ENCODE assay signal across 7 cellular contexts in genomic region chr12:6340745-6341438, GRCh38. TPM values are rescaled to one million over a fixed set of nuclear protein-coding genes. Genes with fewer than 3 reads are reported as not detected.
DNase-seq lines count a peak whose midpoint lies in the region; ATAC-seq and TF ChIP-seq lines count a peak whose summit lies in the region.
"Had no signal": no experiment of that assay in that cellular context is flagged by ENCODE, and none has a peak within 500 bp of the region (broad histone marks: within the 10 kb centered on the region; RNA-seq: fewer than 3 reads in every experiment).

No MANE protein-coding gene starts in this region.

- no peak overlapping the region for H4K91ac ChIP-seq in neuronal stem cell (ENCODE audit: low read depth, low read length, poor library complexity)

- peak overlapping the region; percentile 37 for H3K23ac ChIP-seq in neuronal stem cell (ENCODE audit: low read depth, low read length, poor library complexity)

- peaks cover 6% of the 10 kb centered on the region; the same call in 1 of the 3 replicates for H3K36me3 Mint-ChIP-seq in GM23338 (ENCODE audit: low read depth)

- peak overlapping the region; percentile 95 for H2AK5ac ChIP-seq in neuronal stem cell (ENCODE audit: low read depth, low read length)

- peak overlapping the region; percentile 41 for H2BK15ac ChIP-seq in neuronal stem cell (ENCODE audit: low read length)

- H3F3A ChIP-seq in GM23338 (replicated peaks; ENCODE audit: low read depth), result peaks cover 18% of the 10 kb centered on the region

- TF ChIP-seq CTCF in GM23338 (conservative IDR thresholded peaks at IDR 0.05; ENCODE audit: low read depth in 2 of 2) (no peak), cardiac fibroblast (IDR thresholded peaks at IDR 0.05; ENCODE audit: low read depth, low read length) (no peak)

- peak overlapping the region; percentile 31 for H3K14ac ChIP-seq in neuronal stem cell (ENCODE audit: low read length)

- no CpG with 5 or more reads among the region's 15 CpGs for WGBS in neuronal stem cell (ENCODE audit: extremely low coverage in 2 of 2, insufficient read length in 2 of 2, insufficient replicate concordance in 1 of 2), 2 donors

- H3K4me1 ChIP-seq in GM23338 (ENCODE audit: insufficient read depth) (peaks cover 66% of the 10 kb centered on the region), neuronal stem cell (ENCODE audit: control insufficient read depth in 2 of 2, insufficient read depth in 1 of 2, low read depth in 1 of 2, low read length in 2 of 2) (peaks cover 48 to 52% of the 10 kb centered on the region in 2 donors)

- H4K20me1 ChIP-seq in GM23338 (replicated peaks; ENCODE audit: insufficient read depth), result 0 out of 2 replicates have a peak, but pooled peaks cover 3% of the 10 kb centered on the region

- no peak overlapping the region for H3K4me3 Mint-ChIP-seq in GM23338

- H3K36me3 ChIP-seq in GM23338 (ENCODE audit: insufficient read depth) (no peaks in the 10 kb centered on the region), neuronal stem cell (replicated peaks in 1 of 2; ENCODE audit: control insufficient read depth in 2 of 2, insufficient read depth in 2 of 2, low read length in 2 of 2) (peaks cover 0 to 22% of the 10 kb centered on the region in 2 donors)

- no peaks in the 10 kb centered on the region for H3K9me3 ChIP-seq in neuronal stem cell (replicated peaks in 1 of 2; ENCODE audit: control insufficient read depth in 2 of 2, insufficient read depth in 1 of 2, low read depth in 1 of 2, low read length in 2 of 2)

- H3K4me1 Mint-ChIP-seq in GM23338, result peaks cover 20% of the 10 kb centered on the region

- peak overlapping the region; percentile 79 for H3K27ac Mint-ChIP-seq in GM23338

- H3K18ac ChIP-seq in neuronal stem cell (ENCODE audit: low read length), result peak overlapping the region; percentile 75

- H2BK120ac ChIP-seq in neuronal stem cell (ENCODE audit: low read depth, low read length), result peak overlapping the region; percentile 53

- peak overlapping the region; percentile 98 for H3K9ac ChIP-seq in neuronal stem cell (ENCODE audit: low read depth, low read length, poor library complexity)

- no peak for DNase-seq in GM23338 (ENCODE audit: low spot score)
- DNase-seq in cardiac fibroblast (ENCODE audit: low read depth in 2 of 2), result peak; percentile 12 to 29
- DNase-seq in neuronal stem cell (ENCODE audit: low spot score), result no peak
- no peak for DNase-seq in dermis blood vessel endothelial cell
- no peak for DNase-seq in NCI-H128 (lab: John Stamatoyannopoulos, UW; ENCODE audit: unreplicated experiment)
- DNase-seq: T1000 had no signal

- H3K27ac ChIP-seq in GM23338 (ENCODE audit: low read depth), result peak overlapping the region; percentile 90
- peak overlapping the region; percentile 76 for H3K27ac ChIP-seq in neuronal stem cell (replicated peaks; ENCODE audit: low read length)

- H2AFZ ChIP-seq in GM23338 (no peak overlapping the region), neuronal stem cell (ENCODE audit: low read length) (peak overlapping the region; percentile 68)

- H3K4me2 ChIP-seq in GM23338, result peak overlapping the region; percentile 96
- H3K4me2 ChIP-seq in neuronal stem cell (ENCODE audit: insufficient read depth, low read length, poor library complexity, severe bottlenecking), result peak overlapping the region; percentile 92

- H4K8ac ChIP-seq in neuronal stem cell (ENCODE audit: low read depth, low read length), result no peak overlapping the region

- H3K79me1 ChIP-seq in neuronal stem cell (ENCODE audit: low read depth, low read length), result peaks cover 12% of the 10 kb centered on the region

- peak overlapping the region; percentile 85 for H2BK5ac ChIP-seq in neuronal stem cell (ENCODE audit: low read length)

- H3K27me3 Mint-ChIP-seq in GM23338 (ENCODE audit: insufficient read depth, low read depth, poor library complexity), result peaks cover 9% of the 10 kb centered on the region

- H3K27me3 ChIP-seq in GM23338 (ENCODE audit: insufficient read depth), result no peaks in the 10 kb centered on the region
- no peaks in the 10 kb centered on the region for H3K27me3 ChIP-seq in neuronal stem cell (ENCODE audit: control insufficient read depth in 3 of 3, insufficient read depth in 3 of 3, low read depth in 1 of 3, low read length in 3 of 3)

- no peak; the same call in 2 of the 3 replicates for ATAC-seq in GM23338
- no peak for ATAC-seq in HG03139 (IDR thresholded peaks at IDR 0.05; ENCODE audit: unreplicated experiment)

- peaks cover 51% of the 10 kb centered on the region for H3K79me2 ChIP-seq in GM23338 (replicated peaks; ENCODE audit: insufficient read depth)

- peak overlapping the region; percentile 25 for H2BK12ac ChIP-seq in neuronal stem cell (ENCODE audit: low read length)

- no peaks in the 10 kb centered on the region for H3K9me3 Mint-ChIP-seq in GM23338

- no peaks in the 10 kb centered on the region for H3K9me2 ChIP-seq in GM23338 (ENCODE audit: insufficient read depth)

- no peak overlapping the region for H3K4ac ChIP-seq in neuronal stem cell (ENCODE audit: low read length)

- peak overlapping the region; percentile 96 for H3K4me3 ChIP-seq in GM23338
- peak overlapping the region; percentile 99 to 100 for H3K4me3 ChIP-seq in cardiac fibroblast (replicated peaks in 1 of 2; ENCODE audit: low read depth in 2 of 2, low read length in 2 of 2)
- H3K4me3 ChIP-seq in neuronal stem cell (ENCODE audit: low read length in 2 of 2), result peak overlapping the region; percentile 83 to 91

TF ChIP-seq in GM23338, 12 proteins besides CTCF, POLR2A, EP300 and RAD21:
- no peak for TF ChIP-seq REST (IDR thresholded peaks at IDR 0.05; ENCODE audit: unreplicated experiment)
TF ChIP-seq in GM23338: peak in this region for 0.

RNA-seq across cellular contexts. Expression of gene TNFRSF1A, which starts 1.0 kb away (rescaled TPM):
- total RNA-seq in GM23338 (2014; rRNA removed; shearing (Covaris generic)), result 36.7 and 43.4 TPM in 2 replicates
- 24.3 and 28.5 TPM in 2 replicates for polyA plus RNA-seq in GM23338 (2016; fragmentation: Nextera tagmentation; extraction: Ambion mirVana)
- 35.2 TPM for polyA plus RNA-seq in neuronal stem cell (2013, experiment 1 of 2)
- 34.5 TPM for polyA plus RNA-seq in neuronal stem cell (2013, experiment 2 of 2)
- 58.9 and 67.6 TPM in 2 replicates for total RNA-seq in dermis blood vessel endothelial cell

RNA-seq across cellular contexts. Expression of gene PLEKHG6, which starts 30.4 kb away (rescaled TPM):
- 21.3 and 174 TPM in 2 replicates for total RNA-seq in GM23338 (2014; rRNA removed; shearing (Covaris generic))
- polyA plus RNA-seq in GM23338 (2016; fragmentation: Nextera tagmentation; extraction: Ambion mirVana), result 15.7 and 18.0 TPM in 2 replicates
- 1.2 TPM for polyA plus RNA-seq in neuronal stem cell (2013, experiment 1 of 2)
- 1.3 TPM for polyA plus RNA-seq in neuronal stem cell (2013, experiment 2 of 2)
- total RNA-seq in dermis blood vessel endothelial cell, result 0.09 TPM in 1 of 2 replicates, not detected in the other

RNA-seq across cellular contexts. Expression of gene SCNN1A, which starts 34.5 kb away (rescaled TPM):
- total RNA-seq in GM23338 (2014; rRNA removed; shearing (Covaris generic)), result 125 and 134 TPM in 2 replicates
- polyA plus RNA-seq in GM23338 (2016; fragmentation: Nextera tagmentation; extraction: Ambion mirVana), result 34.0 and 37.1 TPM in 2 replicates
- 0.40 TPM for polyA plus RNA-seq in neuronal stem cell (2013, experiment 1 of 2)
- polyA plus RNA-seq in neuronal stem cell (2013, experiment 2 of 2), result 0.68 TPM
- 1.5 and 7.1 TPM in 2 replicates for total RNA-seq in dermis blood vessel endothelial cell

RNA-seq across cellular contexts. Expression of gene LTBR, which starts 43.1 kb away (rescaled TPM):
- 6.8 and 7.1 TPM in 2 replicates for total RNA-seq in GM23338 (2014; rRNA removed; shearing (Covaris generic))
- polyA plus RNA-seq in GM23338 (2016; fragmentation: Nextera tagmentation; extraction: Ambion mirVana), result 6.1 and 10.5 TPM in 2 replicates
- polyA plus RNA-seq in neuronal stem cell (2013, experiment 1 of 2), result 2.3 TPM
- 2.3 TPM for polyA plus RNA-seq in neuronal stem cell (2013, experiment 2 of 2)
- total RNA-seq in dermis blood vessel endothelial cell, result 46.4 and 74.0 TPM in 2 replicates

Comparison
In these comparisons a context has a peak if more than half of its experiments do, and no peak if none do; other contexts are left out.
1. DNase-seq: peak in cardiac fibroblast (2 of 2); none in GM23338 (single experiment), neuronal stem cell (single experiment), dermis blood vessel endothelial cell (single experiment) and NCI-H128 (single experiment).
2. RNA of gene PLEKHG6, which starts 30.4 kb away (total RNA-seq): 21.3 to 174 TPM in GM23338; 0.09 TPM in dermis blood vessel endothelial cell; every median in the first group is over 10 times any median in the second.
3. RNA of gene SCNN1A, which starts 34.5 kb away (total RNA-seq): 125 to 134 TPM in GM23338; 1.5 to 7.1 TPM in dermis blood vessel endothelial cell; every median in the first group is over 10 times any median in the second.
4. Peak in every context shown above with its lines, with median percentiles within 50 percentile points of each other: H3K4me3 ChIP-seq.